Comparison of ENCODE assay signal across 24 cellular contexts in genomic region chr12:68416350-68416749, GRCh38.
"Had no signal": no experiment of that assay in that cellular context is flagged by ENCODE, and none has a peak within 500 bp of the region (broad histone marks: within the 10 kb centered on the region; RNA-seq: fewer than 3 reads in every experiment).

No MANE protein-coding gene starts in this region.

- H3K4me1 Mint-ChIP-seq: endodermal cell had no signal

- H3K27ac ChIP-seq: colonic mucosa, esophagus muscularis mucosa, gastrocnemius medialis, heart right ventricle, left ventricle myocardium inferior, lower lobe of right lung, ovary, right atrium auricular region, sigmoid colon, skin epidermis, suprapubic skin, thyroid gland, upper lobe of left lung, vagina had no signal

- H3K9me3 ChIP-seq: colonic mucosa, esophagus muscularis mucosa, gastrocnemius medialis, heart right ventricle, left ventricle myocardium inferior, lower lobe of right lung, ovary, right atrium auricular region, sigmoid colon, suprapubic skin, thyroid gland, upper lobe of left lung, vagina had no signal

- H3K27me3 ChIP-seq: colonic mucosa, esophagus muscularis mucosa, gastrocnemius medialis, heart right ventricle, ovary, right atrium auricular region, sigmoid colon, suprapubic skin, thyroid gland, upper lobe of left lung, vagina had no signal

- ATAC-seq: gastrocnemius medialis, heart right ventricle, left cardiac atrium, lower lobe of right lung had no signal

- DNase-seq: colonic mucosa; dermis blood vessel endothelial cell; endodermal cell; gastrocnemius medialis; heart right ventricle; hypothalamus; kidney; left cardiac atrium; left ventricle myocardium inferior; lower lobe of right lung; mesenchymal stem cell; midbrain; nephron progenitor cell; ovary; sigmoid colon; stimulated activated CD4-positive, alpha-beta T cell treated with anti-CD3 and anti-CD28 coated beads, Interleukin-12 subunit alpha, Interleukin-12 subunit beta, amount 100 ng/mL, for 4 hours; stimulated activated naive CD4-positive, alpha-beta T cell treated with Interleukin-2 at 50 U/mL for 16 hours; thyroid gland; upper lobe of left lung had no signal

- H3K4me3 Mint-ChIP-seq: endodermal cell, nephron progenitor cell had no signal

- H3K36me3 ChIP-seq: colonic mucosa, esophagus muscularis mucosa, gastrocnemius medialis, heart right ventricle, left ventricle myocardium inferior, lower lobe of right lung, ovary, right atrium auricular region, sigmoid colon, suprapubic skin, thyroid gland, upper lobe of left lung, vagina had no signal

- H3K27ac Mint-ChIP-seq: endodermal cell, nephron progenitor cell had no signal

- H3K4me3 ChIP-seq: colonic mucosa, esophagus muscularis mucosa, gastrocnemius medialis, heart right ventricle, left ventricle myocardium inferior, lower lobe of right lung, ovary, right atrium auricular region, sigmoid colon, skin epidermis, suprapubic skin, thyroid gland, upper lobe of left lung, vagina had no signal
